19 cellular contexts compared by ENCODE assay signal in the genomic region with DNA sequence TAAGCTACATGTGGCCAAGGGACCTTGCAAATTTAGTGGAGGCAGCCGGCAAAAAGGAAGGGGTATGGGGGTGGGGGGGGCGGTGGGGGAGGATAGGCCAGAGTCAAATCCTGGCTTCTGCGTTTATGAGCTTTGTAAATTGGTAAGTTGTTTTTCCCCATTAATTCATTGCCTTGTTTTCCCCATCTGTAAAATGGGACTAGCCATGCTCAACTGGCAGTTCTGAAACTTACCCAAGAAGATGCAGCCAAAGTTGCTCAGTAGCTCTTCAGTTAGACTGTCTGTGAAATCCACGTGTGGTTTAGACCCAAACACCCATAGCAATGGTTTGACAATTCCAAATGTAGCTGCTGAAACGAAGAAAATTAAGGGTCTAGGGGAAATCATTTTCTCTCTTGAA.
"Had no signal": no experiment of that assay in that cellular context is flagged by ENCODE, and none has a peak within 500 bp of the region (broad histone marks: within the 10 kb centered on the region; RNA-seq: fewer than 3 reads in every experiment).

No MANE protein-coding gene starts in this region.

- H3K36me3 ChIP-seq: neural progenitor cell, pancreas, right lobe of liver, sigmoid colon, suprapubic skin, tibial artery, transverse colon, upper lobe of right lung, uterus had no signal

- H3K4me1 ChIP-seq: pancreas, psoas muscle, right lobe of liver, sigmoid colon, suprapubic skin, testis, tibial artery, transverse colon, uterus had no signal

- H3K27me3 ChIP-seq: pancreas, right lobe of liver, testis, transverse colon, uterus had no signal

- H3K4me3 ChIP-seq: neural progenitor cell, pancreas, psoas muscle, right lobe of liver, sigmoid colon, suprapubic skin, testis, tibial artery, transverse colon, upper lobe of right lung, uterus had no signal

- H3K4me3 Mint-ChIP-seq: naive thymus-derived CD4-positive, alpha-beta T cell; natural killer cell; nephron; neural progenitor cell; stimulated activated memory B cell treated with anti-CD40 and anti-IgM and Interleukin-4, amounts not matched to agents 10 μg/mL and 1 μg/mL and 100 μg/mL, for 72 hours; stimulated activated naive CD8-positive, alpha-beta T cell treated with anti-CD3 and anti-CD28 coated beads, Interleukin-15, amount 100 ng/mL, for 72 hours; type B pancreatic cell had no signal

- H3K9me3 ChIP-seq: pancreas, psoas muscle, right lobe of liver, sigmoid colon, suprapubic skin, testis, tibial artery, transverse colon, upper lobe of right lung, uterus had no signal

- DNase-seq: natural killer cell, occipital lobe, psoas muscle, sigmoid colon, testis, tibial artery, uterus had no signal

- H3K27ac ChIP-seq: neural progenitor cell, pancreas, psoas muscle, right lobe of liver, sigmoid colon, suprapubic skin, testis, tibial artery, transverse colon, upper lobe of right lung, uterus had no signal

- H3K4me1 Mint-ChIP-seq: stimulated activated memory B cell treated with anti-CD40 and anti-IgM and Interleukin-4, amounts not matched to agents 10 μg/mL and 1 μg/mL and 100 μg/mL, for 72 hours; stimulated activated naive CD8-positive, alpha-beta T cell treated with anti-CD3 and anti-CD28 coated beads, Interleukin-15, amount 100 ng/mL, for 72 hours had no signal

- H3K9me3 Mint-ChIP-seq: natural killer cell; nephron; neural progenitor cell; stimulated activated naive CD8-positive, alpha-beta T cell treated with anti-CD3 and anti-CD28 coated beads, Interleukin-15, amount 100 ng/mL, for 72 hours; type B pancreatic cell had no signal

- H3K27ac Mint-ChIP-seq: naive thymus-derived CD4-positive, alpha-beta T cell; natural killer cell; progenitor cell of endocrine pancreas; stimulated activated memory B cell treated with anti-CD40 and anti-IgM and Interleukin-4, amounts not matched to agents 10 μg/mL and 1 μg/mL and 100 μg/mL, for 72 hours; stimulated activated naive CD8-positive, alpha-beta T cell treated with anti-CD3 and anti-CD28 coated beads, Interleukin-15, amount 100 ng/mL, for 72 hours; type B pancreatic cell had no signal

- H3K36me3 Mint-ChIP-seq: naive thymus-derived CD4-positive, alpha-beta T cell; natural killer cell; neural progenitor cell; stimulated activated memory B cell treated with anti-CD40 and anti-IgM and Interleukin-4, amounts not matched to agents 10 μg/mL and 1 μg/mL and 100 μg/mL, for 72 hours; type B pancreatic cell had no signal
